ENCODE assay signal across 16 cellular contexts in genomic region chr3:105253225-105253624, GRCh38.
DNase-seq lines count a peak whose midpoint lies in the region; ATAC-seq lines count a peak whose summit lies in the region.
"Had no signal": no experiment of that assay in that cellular context is flagged by ENCODE, and none has a peak within 500 bp of the region (broad histone marks: within the 10 kb centered on the region; RNA-seq: fewer than 3 reads in every experiment).

No MANE protein-coding gene starts in this region.

- POLR2A ChIA-PET in activated CD4-positive, alpha-beta T cell treated with anti-CD3 and anti-CD28 coated beads, Interleukin-2, amount 10 ng/mL, durations not matched to agents 7 days and 5 days (lab: Charles Lee), result no interaction called here

- no peak overlapping the region for H3K27ac Mint-ChIP-seq in activated CD4-positive, alpha-beta T cell treated with anti-CD3 and anti-CD28 coated beads, Interleukin-2, amount 10 ng/mL, durations not matched to agents 7 days and 5 days

- no peaks in the 10 kb centered on the region for H3K4me1 Mint-ChIP-seq in activated CD4-positive, alpha-beta T cell treated with anti-CD3 and anti-CD28 coated beads, Interleukin-2, amount 10 ng/mL, durations not matched to agents 7 days and 5 days

- no peak overlapping the region for H3K27ac ChIP-seq in substantia nigra (ENCODE audit: low read depth, low read length, poor library complexity, severe bottlenecking)
- H3K27ac ChIP-seq: PC-9 had no signal

- DNase-seq in DMS153 treated with DMSO at 0.1 percent for 48 hours (lab: John Stamatoyannopoulos, UW; ENCODE audit: unreplicated experiment) (peak; percentile 89), NCI-H1436 (lab: John Stamatoyannopoulos, UW) (peak; percentile 49), NCI-H774 (lab: John Stamatoyannopoulos, UW) (peak; percentile 59), lung microvascular endothelial cell (ENCODE audit: low read depth in 2 of 2) (peak; percentile 78 to 93), substantia nigra (lab: John Stamatoyannopoulos, UW) (no peak)
- DNase-seq in activated CD4-positive, alpha-beta T cell treated with anti-CD3 and anti-CD28 coated beads, Interleukin-2, amount 10 ng/mL, durations not matched to agents 7 days and 5 days, result no peak
- DNase-seq: AML-193; amygdala; HCEC 1CT; NCI-H1930; PC-9; stimulated activated naive CD4-positive, alpha-beta T cell; WERI-Rb-1 had no signal

- CTCF ChIA-PET in activated CD4-positive, alpha-beta T cell treated with anti-CD3 and anti-CD28 coated beads, Interleukin-2, amount 10 ng/mL, durations not matched to agents 7 days and 5 days (lab: Charles Lee), result no interaction called here

- no peaks in the 10 kb centered on the region for H3K9me3 Mint-ChIP-seq in activated CD4-positive, alpha-beta T cell treated with anti-CD3 and anti-CD28 coated beads, Interleukin-2, amount 10 ng/mL, durations not matched to agents 7 days and 5 days

- ATAC-seq in HG03175 (IDR thresholded peaks at IDR 0.05; ENCODE audit: unreplicated experiment) (no peak), GM19351 (IDR thresholded peaks at IDR 0.05; ENCODE audit: unreplicated experiment) (no peak)
- ATAC-seq: K562 had no signal

- H3K27me3 Mint-ChIP-seq in activated CD4-positive, alpha-beta T cell treated with anti-CD3 and anti-CD28 coated beads, Interleukin-2, amount 10 ng/mL, durations not matched to agents 7 days and 5 days, result no peaks in the 10 kb centered on the region

- H3K36me3 Mint-ChIP-seq in activated CD4-positive, alpha-beta T cell treated with anti-CD3 and anti-CD28 coated beads, Interleukin-2, amount 10 ng/mL, durations not matched to agents 7 days and 5 days (ENCODE audit: low read depth), result no peaks in the 10 kb centered on the region

- H3K4me3 Mint-ChIP-seq in activated CD4-positive, alpha-beta T cell treated with anti-CD3 and anti-CD28 coated beads, Interleukin-2, amount 10 ng/mL, durations not matched to agents 7 days and 5 days, result no peak overlapping the region

Comparison
In these comparisons a context has a peak if more than half of its experiments do, and no peak if none do; other contexts are left out.
1. DNase-seq: peak in DMS153 treated with DMSO at 0.1 percent for 48 hours (single experiment), NCI-H1436 (single experiment), NCI-H774 (single experiment) and lung microvascular endothelial cell (2 of 2); none in substantia nigra (0 of 49) and activated CD4-positive, alpha-beta T cell treated with anti-CD3 and anti-CD28 coated beads, Interleukin-2, amount 10 ng/mL, durations not matched to agents 7 days and 5 days (single experiment).